Comparison of ENCODE assay signal across 30 cellular contexts in genomic region chr1:219412772-219413171, GRCh38.
DNase-seq lines count a peak whose midpoint lies in the region; ATAC-seq, FAIRE-seq and TF ChIP-seq lines count a peak whose summit lies in the region.
"Had no signal": no experiment of that assay in that cellular context is flagged by ENCODE, and none has a peak within 500 bp of the region (broad histone marks: within the 10 kb centered on the region; RNA-seq: fewer than 3 reads in every experiment).

No MANE protein-coding gene starts in this region.

- intact Hi-C loops in GM12878 (cut with micrococcal nuclease; ENCODE audit: unreplicated experiment): loop anchor here (10.0 kb wide), 1 partner anchor 392 kb away; no protein-coding TSS in a partner anchor

- H4K20me1 ChIP-seq in GM23248 (ENCODE audit: insufficient read depth): no peaks in the 10 kb centered on the region
- no peaks in the 10 kb centered on the region for H4K20me1 ChIP-seq in GM12878 (ENCODE audit: control insufficient read depth, insufficient read depth)

- FAIRE-seq in GM12878 (lab: Jason Lieb, UNC): peak; percentile 23
- FAIRE-seq: GM19239 had no signal

- H3K9me3 ChIP-seq in GM23248 (ENCODE audit: low read depth) (no peaks in the 10 kb centered on the region), GM12878 (replicated peaks; ENCODE audit: control insufficient read depth, insufficient read depth, low read length) (no peaks in the 10 kb centered on the region)
- H3K9me3 ChIP-seq: tibial nerve had no signal

- H3K9me2 ChIP-seq in GM23248 (ENCODE audit: insufficient read depth): no peaks in the 10 kb centered on the region

- TF ChIP-seq CTCF in AG10803 (conservative IDR thresholded peaks at IDR 0.05; ENCODE audit: low read length) (no peak), GM12878 (IDR thresholded peaks at IDR 0.05 in 2 of 3, conservative IDR thresholded peaks at IDR 0.05 in 1 of 3; ENCODE audit: control insufficient read depth in 2 of 3, extremely low read depth in 1 of 3, insufficient read depth in 1 of 3, low read depth in 3 of 3, low read length in 3 of 3) (no peak)

- H3K4me1 ChIP-seq in GM23248 (ENCODE audit: insufficient read depth) (0 out of 2 replicates have a peak, but pooled peaks cover 11% of the 10 kb centered on the region), GM12878 (ENCODE audit: control insufficient read depth, insufficient read depth, low read length) (no peaks in the 10 kb centered on the region)

- 65 to 70% methylated on average over 3 of the region's 3 CpGs for WGBS in GM23248 (ENCODE audit: low coverage in 1 of 2, low lambda C conversion rate in 2 of 2, missing lambda C conversion rate in 2 of 2), 2 experiments
- 81% methylated on average over 3 of the region's 3 CpGs for WGBS in GM12878 (ENCODE audit: insufficient coverage, insufficient replicate concordance, low lambda C conversion rate, missing lambda C conversion rate)

- POLR2A ChIA-PET in GM12878 (lab: Charles Lee): no interaction called here
- POLR2A ChIA-PET in T-cell (lab: Charles Lee): no interaction called here

- ATAC-seq in GM12878 (no peak), T-cell (replicated peaks in 1 of 4) (no peak)
- ATAC-seq in stimulated activated naive CD8-positive, alpha-beta T cell treated with anti-CD3 and anti-CD28 coated beads, Interleukin-15, Interleukin-2, amounts not matched to agents 100 U/mL and 50 U/mL, for 24 hours: no peak
- ATAC-seq: activated T-helper 17 cell treated with anti-CD3 and anti-CD28 coated beads, Interleukin-2, amount 50 U/mL, for 72 hours; naive thymus-derived CD4-positive, alpha-beta T cell; Panc1 had no signal

- no peak for TF ChIP-seq EP300 in GM12878 (IDR thresholded peaks at IDR 0.05; ENCODE audit: borderline replicate concordance in 1 of 2, control insufficient read depth in 1 of 2, low read depth in 2 of 2, low read length in 2 of 2)

- H3K4me1 Mint-ChIP-seq in T-cell: no peaks in the 10 kb centered on the region
- H3K4me1 Mint-ChIP-seq: activated naive CD4-positive, alpha-beta T cell treated with anti-CD3 and anti-CD28 coated beads, Interleukin-2, amount 10 ng/mL, durations not matched to agents 7 days and 5 days; activated T-helper 17 cell treated with anti-CD3 and anti-CD28 coated beads, Interleukin-2, amount 50 U/mL, for 72 hours had no signal

- SMC1A ChIA-PET in GM12878 (lab: Charles Lee; ENCODE audit: uncharacterized antibody, unreplicated experiment): interaction anchor here (2.1 kb wide), 1 partner anchor 27 kb away, joined by 4 read pairs; no protein-coding TSS in a partner anchor

- no peaks in the 10 kb centered on the region for H3K27me3 ChIP-seq in GM23248 (replicated peaks; ENCODE audit: insufficient read depth)
- H3K27me3 ChIP-seq in GM12878 (replicated peaks in 1 of 2; ENCODE audit: control insufficient read depth in 2 of 2, insufficient read depth in 2 of 2, low read length in 1 of 2): no peaks in the 10 kb centered on the region
- H3K27me3 ChIP-seq: brain microvascular endothelial cell, tibial nerve had no signal

- no peak overlapping the region for H3K4me3 ChIP-seq in AG10803 (ENCODE audit: low read length)
- no peak overlapping the region for H3K4me3 ChIP-seq in GM23248
- H3K4me3 ChIP-seq in GM12878: no peak overlapping the region
- H3K4me3 ChIP-seq: tibial nerve had no signal

- H3K9ac ChIP-seq in GM23248: no peak overlapping the region
- H3K9ac ChIP-seq in GM12878 (ENCODE audit: control insufficient read depth, insufficient read depth, low read length): no peak overlapping the region
- H3K9ac ChIP-seq: KMS-11 had no signal

- in situ Hi-C loops in GM23248 (cut with MboI): no loop called here
- in situ Hi-C loops in GM12878 (cut with MboI): no loop called here

- no peaks in the 10 kb centered on the region for H3K36me3 ChIP-seq in GM23248 (ENCODE audit: low read depth)
- no peaks in the 10 kb centered on the region for H3K36me3 ChIP-seq in GM12878 (ENCODE audit: control insufficient read depth in 2 of 2, insufficient read depth in 2 of 2, low read length in 1 of 2)
- H3K36me3 ChIP-seq: brain microvascular endothelial cell, tibial nerve had no signal

- H2AFZ ChIP-seq in GM23248 (no peak overlapping the region), GM12878 (ENCODE audit: control insufficient read depth, low read depth, low read length) (no peak overlapping the region)

- no peak overlapping the region for H3K4me3 Mint-ChIP-seq in T-cell
- H3K4me3 Mint-ChIP-seq: activated naive CD4-positive, alpha-beta T cell treated with anti-CD3 and anti-CD28 coated beads, Interleukin-2, amount 10 ng/mL, durations not matched to agents 7 days and 5 days; activated T-helper 17 cell treated with anti-CD3 and anti-CD28 coated beads, Interleukin-2, amount 50 U/mL, for 72 hours; naive thymus-derived CD4-positive, alpha-beta T cell had no signal

- H3K27ac ChIP-seq in GM23248: no peak overlapping the region
- no peak overlapping the region for H3K27ac ChIP-seq in GM12878 (ENCODE audit: control insufficient read depth, insufficient read depth)
- H3K27ac ChIP-seq: brain microvascular endothelial cell, HL-60, KMS-11, tibial nerve had no signal

- H3K27ac Mint-ChIP-seq in T-cell: no peak overlapping the region
- H3K27ac Mint-ChIP-seq: activated naive CD4-positive, alpha-beta T cell treated with anti-CD3 and anti-CD28 coated beads, Interleukin-2, amount 10 ng/mL, durations not matched to agents 7 days and 5 days; activated T-helper 17 cell treated with anti-CD3 and anti-CD28 coated beads, Interleukin-2, amount 50 U/mL, for 72 hours; naive thymus-derived CD4-positive, alpha-beta T cell had no signal

- peak overlapping the region; percentile 1 for H3K4me2 ChIP-seq in GM23248 (ENCODE audit: unreplicated experiment)
- no peak overlapping the region for H3K4me2 ChIP-seq in GM12878 (ENCODE audit: control insufficient read depth, insufficient read depth)
- H3K4me2 ChIP-seq: KMS-11 had no signal

- CTCF ChIA-PET in GM12878 (lab: Yijun Ruan, JAX): no interaction called here
- CTCF ChIA-PET in T-cell (lab: Charles Lee): interaction anchor here in 1 of 2 donors (0.6 to 1.0 kb wide), 2 partner anchors 1083 to 1085 kb away, joined by 4 read pairs; no protein-coding TSS in a partner anchor

- H3K27me3 Mint-ChIP-seq in T-cell: no peaks in the 10 kb centered on the region
- H3K27me3 Mint-ChIP-seq: activated naive CD4-positive, alpha-beta T cell treated with anti-CD3 and anti-CD28 coated beads, Interleukin-2, amount 10 ng/mL, durations not matched to agents 7 days and 5 days; activated T-helper 17 cell treated with anti-CD3 and anti-CD28 coated beads, Interleukin-2, amount 50 U/mL, for 72 hours had no signal

- BruUV-seq in GM12878 (replicated peaks; lab: Mats Ljungman, UMichigan): no TSS peak

- RAD21 ChIA-PET in GM12878 (lab: Charles Lee; ENCODE audit: unreplicated experiment): no interaction called here

- H3K36me3 Mint-ChIP-seq in T-cell: no peaks in the 10 kb centered on the region
- H3K36me3 Mint-ChIP-seq: activated naive CD4-positive, alpha-beta T cell treated with anti-CD3 and anti-CD28 coated beads, Interleukin-2, amount 10 ng/mL, durations not matched to agents 7 days and 5 days; naive thymus-derived CD4-positive, alpha-beta T cell had no signal

- TF ChIP-seq POLR2A in GM12878 (IDR thresholded peaks at IDR 0.05; ENCODE audit: low read depth, low read length): no peak

- DNase-seq in AG10803 (ENCODE audit: low read depth): peak; percentile 58
- DNase-seq in GM23248: peak; percentile 42
- no peak for DNase-seq in GM12878 (ENCODE audit: low read depth, low spot score)
- peak; percentile 10 for DNase-seq in iris pigment epithelial cell (ENCODE audit: low read depth)
- DNase-seq in T-cell: no peak
- DNase-seq in iPS-NIHi7 (ENCODE audit: extremely low spot score): no peak
- DNase-seq in KG1 (lab: John Stamatoyannopoulos, UW): no peak
- no peak for DNase-seq in stimulated activated naive CD8-positive, alpha-beta T cell treated with anti-CD3 and anti-CD28 coated beads, Interleukin-15, Interleukin-2, amounts not matched to agents 100 U/mL and 50 U/mL, for 24 hours
- DNase-seq: activated CD4-positive, alpha-beta T cell treated with anti-CD3 and anti-CD28 coated beads for 48 hours; activated naive CD4-positive, alpha-beta T cell treated with anti-CD3 and anti-CD28 coated beads, Interleukin-2, amount 10 ng/mL, durations not matched to agents 7 days and 5 days; brain microvascular endothelial cell; C1 segment of cervical spinal cord; COR-L47; DMS79; head of caudate nucleus; midbrain; naive thymus-derived CD4-positive, alpha-beta T cell; NCI-H2081 treated with DMSO at 0.1 percent for 48 hours; NCI-H446; NCI-H748 treated with DMSO at 0.1 percent for 48 hours; nucleus accumbens; SIG-M5; stimulated activated CD4-positive, alpha-beta T cell treated with anti-CD3 and anti-CD28 coated beads, Interleukin-15, amount 100 ng/mL, for 24 hours; stimulated activated CD4-positive, alpha-beta T cell treated with anti-CD3 and anti-CD28 coated beads, Interleukin-4, amount 100 ng/mL, for 4 hours had no signal

- TF ChIP-seq RAD21 in GM12878 (IDR thresholded peaks at IDR 0.05; ENCODE audit: insufficient read depth, low read depth, low read length): no peak

- H3F3A ChIP-seq in GM23248 (ENCODE audit: insufficient read depth): peaks cover 11% of the 10 kb centered on the region

- H3K9me3 Mint-ChIP-seq in T-cell: no peaks in the 10 kb centered on the region
- H3K9me3 Mint-ChIP-seq: activated naive CD4-positive, alpha-beta T cell treated with anti-CD3 and anti-CD28 coated beads, Interleukin-2, amount 10 ng/mL, durations not matched to agents 7 days and 5 days; activated T-helper 17 cell treated with anti-CD3 and anti-CD28 coated beads, Interleukin-2, amount 50 U/mL, for 72 hours had no signal

- H3K79me2 ChIP-seq in GM23248 (ENCODE audit: insufficient read depth) (no peaks in the 10 kb centered on the region), GM12878 (ENCODE audit: control insufficient read depth, insufficient read depth, low read length) (no peaks in the 10 kb centered on the region)

TF ChIP-seq in GM12878, 131 proteins besides CTCF, POLR2A, EP300 and RAD21 (continues in another document):
- TF ChIP-seq ATF3 (IDR thresholded peaks at IDR 0.05; ENCODE audit: borderline replicate concordance, extremely low read depth, low read depth, low read length): no peak
- no peak for TF ChIP-seq ZSCAN29 (IDR thresholded peaks at IDR 0.05)
- TF ChIP-seq ATF7 (IDR thresholded peaks at IDR 0.05; ENCODE audit: low read depth): no peak
- no peak for TF ChIP-seq TARDBP (IDR thresholded peaks at IDR 0.05; ENCODE audit: borderline replicate concordance)
- TF ChIP-seq EZH2 (IDR thresholded peaks at IDR 0.05; ENCODE audit: borderline replicate concordance, control insufficient read depth, low read depth, low read length): no peak
- TF ChIP-seq ZNF622 (IDR thresholded peaks at IDR 0.05): no peak

Comparison
In these comparisons a context has a peak if more than half of its experiments do, and no peak if none do; other contexts are left out.
1. DNase-seq: peak in AG10803 (single experiment), GM23248 (single experiment) and iris pigment epithelial cell (single experiment); none in GM12878 (single experiment), T-cell (0 of 34), iPS-NIHi7 (single experiment), KG1 (single experiment) and stimulated activated naive CD8-positive, alpha-beta T cell treated with anti-CD3 and anti-CD28 coated beads, Interleukin-15, Interleukin-2, amounts not matched to agents 100 U/mL and 50 U/mL, for 24 hours (single experiment).